ENCODE assay signal across 9 cellular contexts in the genomic region with DNA sequence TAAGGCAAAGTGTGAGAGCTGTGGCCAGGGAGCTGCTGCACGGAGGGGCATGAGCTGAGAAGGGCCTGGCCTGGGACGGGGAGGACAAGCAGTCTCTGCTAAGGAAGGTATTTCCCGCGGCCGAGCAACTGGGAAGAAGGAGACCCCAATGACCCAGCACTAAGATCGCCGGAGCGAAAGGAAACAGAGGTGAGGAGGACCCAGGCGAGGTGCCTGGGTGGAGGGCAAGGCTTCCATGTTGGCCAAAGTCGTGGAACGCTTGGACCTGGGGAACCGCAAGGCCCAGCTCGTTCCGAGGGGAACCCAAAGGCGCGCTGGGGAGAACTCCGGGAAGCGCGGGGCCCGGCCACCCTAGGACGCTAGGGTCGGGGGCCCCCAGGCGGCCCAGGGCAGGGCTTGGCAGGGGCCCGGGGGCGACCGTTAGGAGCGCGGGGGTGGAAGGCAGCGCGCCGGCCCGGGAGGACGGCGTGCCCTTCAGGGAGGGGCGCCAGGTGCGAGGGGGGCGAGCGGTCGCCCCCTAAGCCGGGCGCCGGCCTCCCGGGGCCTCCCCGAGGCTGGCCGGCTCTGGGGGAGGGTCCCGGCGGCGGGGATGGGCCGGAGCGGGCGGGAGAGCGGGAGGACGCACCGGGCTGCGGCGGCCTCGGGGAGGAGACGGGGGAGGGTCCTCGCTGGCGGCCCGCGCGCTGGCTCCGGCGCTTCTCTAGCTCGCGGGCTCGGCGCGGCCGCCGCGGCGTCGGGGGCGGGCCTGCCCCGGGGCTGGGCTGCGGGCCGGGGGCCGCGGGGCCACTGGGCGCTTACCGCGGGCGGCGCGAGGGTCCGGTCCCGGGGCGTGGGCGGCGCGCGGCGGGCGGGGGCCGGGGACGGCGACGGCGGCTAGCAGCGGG. TPM values are rescaled to one million over a fixed set of nuclear protein-coding genes. Genes with fewer than 3 reads are reported as not detected.
DNase-seq lines count a peak whose midpoint lies in the region; ATAC-seq and TF ChIP-seq lines count a peak whose summit lies in the region.
"Had no signal": no experiment of that assay in that cellular context is flagged by ENCODE, and none has a peak within 500 bp of the region (broad histone marks: within the 10 kb centered on the region; RNA-seq: fewer than 3 reads in every experiment).

No MANE protein-coding gene starts in this region.

- H3K27ac ChIP-seq in hepatocyte = peak overlapping the region; percentile 69
- H3K27ac ChIP-seq in smooth muscle cell (ENCODE audit: low read depth) = peak overlapping the region; percentile 28

- H4K20me1 ChIP-seq in hepatocyte (ENCODE audit: insufficient read depth, poor library complexity, severe bottlenecking) (peaks cover 49% of the 10 kb centered on the region), smooth muscle cell (ENCODE audit: low read depth) (peaks cover 51% of the 10 kb centered on the region)

- H3K9me2 ChIP-seq in hepatocyte (replicated peaks; ENCODE audit: insufficient read depth) = no peaks in the 10 kb centered on the region

- peaks cover 38% of the 10 kb centered on the region for H3K36me3 Mint-ChIP-seq in activated T-helper 17 cell treated with anti-CD3 and anti-CD28 coated beads, Interleukin-2, amount 50 U/mL, for 72 hours (ENCODE audit: low read depth)

- peak overlapping the region; percentile 84 for H3K9ac ChIP-seq in smooth muscle cell (ENCODE audit: low read depth)

- H3K9me3 Mint-ChIP-seq in activated T-helper 17 cell treated with anti-CD3 and anti-CD28 coated beads, Interleukin-2, amount 50 U/mL, for 72 hours = no peaks in the 10 kb centered on the region

- H3F3A ChIP-seq in smooth muscle cell (ENCODE audit: low read depth) = peaks cover 6% of the 10 kb centered on the region

- H3K4me3 ChIP-seq in hepatocyte (peak overlapping the region; percentile 94), smooth muscle cell (peak overlapping the region; percentile 97)

- peaks cover 23% of the 10 kb centered on the region for H3K4me1 Mint-ChIP-seq in activated T-helper 17 cell treated with anti-CD3 and anti-CD28 coated beads, Interleukin-2, amount 50 U/mL, for 72 hours

- H3K4me2 ChIP-seq in hepatocyte (peak overlapping the region; percentile 95), smooth muscle cell (peak overlapping the region; percentile 100)

- ATAC-seq in HG02885 (IDR thresholded peaks at IDR 0.05; ENCODE audit: poor library complexity, unreplicated experiment) (peak; percentile 21), GM21526 (IDR thresholded peaks at IDR 0.05; ENCODE audit: low FRiP score, unreplicated experiment) (no peak)
- peak; percentile 53 for ATAC-seq in activated T-helper 17 cell treated with anti-CD3 and anti-CD28 coated beads, Interleukin-2, amount 50 U/mL, for 72 hours (replicated peaks)

- H3K4me3 Mint-ChIP-seq in activated T-helper 17 cell treated with anti-CD3 and anti-CD28 coated beads, Interleukin-2, amount 50 U/mL, for 72 hours = peak overlapping the region; percentile 89

- H3K27ac Mint-ChIP-seq in activated T-helper 17 cell treated with anti-CD3 and anti-CD28 coated beads, Interleukin-2, amount 50 U/mL, for 72 hours = peak overlapping the region; percentile 89

- no peaks in the 10 kb centered on the region for H3K27me3 ChIP-seq in hepatocyte
- H3K27me3 ChIP-seq in smooth muscle cell (ENCODE audit: low read depth) = no peaks in the 10 kb centered on the region

- DNase-seq in NCI-H146 (lab: John Stamatoyannopoulos, UW) = peak; percentile 42
- DNase-seq in NCI-H146 treated with DMSO at 0.1 percent for 48 hours (lab: John Stamatoyannopoulos, UW; ENCODE audit: unreplicated experiment) = no peak
- peak; percentile 40 for DNase-seq in hepatocyte (ENCODE audit: low spot score)
- no peak for DNase-seq in smooth muscle cell (lab: John Stamatoyannopoulos, UW; ENCODE audit: unreplicated experiment)
- no peak for DNase-seq in NK-92 treated with Interleukin-12 subunit alpha and Interleukin-12 subunit beta, amount 100 ng/mL, for 24 hours (lab: John Stamatoyannopoulos, UW)

- H3K4me1 ChIP-seq in hepatocyte (ENCODE audit: insufficient read depth) (peaks cover 20% of the 10 kb centered on the region), smooth muscle cell (ENCODE audit: low read depth) (peaks cover 22% of the 10 kb centered on the region)

- no peaks in the 10 kb centered on the region for H3K36me3 ChIP-seq in hepatocyte (replicated peaks; ENCODE audit: insufficient read depth, low read depth)
- H3K36me3 ChIP-seq in smooth muscle cell (ENCODE audit: low read depth) = no peaks in the 10 kb centered on the region

- TF ChIP-seq CTCF in hepatocyte (IDR thresholded peaks at IDR 0.05; ENCODE audit: poor library complexity) = no peak
- no peak for TF ChIP-seq CTCF in smooth muscle cell (IDR thresholded peaks at IDR 0.05; ENCODE audit: borderline replicate concordance, insufficient read depth, poor library complexity, severe bottlenecking)

- H3K79me2 ChIP-seq in hepatocyte (peaks cover 51% of the 10 kb centered on the region), smooth muscle cell (ENCODE audit: low read depth) (peaks cover 50% of the 10 kb centered on the region)

- H3K9me3 ChIP-seq in hepatocyte (ENCODE audit: low read depth) = no peaks in the 10 kb centered on the region
- no peaks in the 10 kb centered on the region for H3K9me3 ChIP-seq in smooth muscle cell (replicated peaks; ENCODE audit: low read depth)

- WGBS in hepatocyte (ENCODE audit: low lambda C conversion rate, missing lambda C conversion rate) = 0% methylated on average over 32 of the region's 102 CpGs
- WGBS in smooth muscle cell (ENCODE audit: low lambda C conversion rate) = under 1% methylated on average over 15 of the region's 102 CpGs

- no peaks in the 10 kb centered on the region for H3K27me3 Mint-ChIP-seq in activated T-helper 17 cell treated with anti-CD3 and anti-CD28 coated beads, Interleukin-2, amount 50 U/mL, for 72 hours

- H2AFZ ChIP-seq in hepatocyte = no peak overlapping the region
- H2AFZ ChIP-seq in smooth muscle cell (ENCODE audit: low read depth) = no peak overlapping the region

RNA-seq across cellular contexts. Expression of gene GIGYF1, which starts 0.5 kb away (rescaled TPM):
- 10 to 100 TPM; 40.2 to 53.1 TPM for total RNA-seq in activated T-helper 17 cell treated with anti-CD3 and anti-CD28 coated beads, Interleukin-2, amount 50 U/mL, for 72 hours
- total RNA-seq in hepatocyte = 14.2 and 17.6 TPM in 2 replicates
- polyA plus RNA-seq in hepatocyte = 13.2 and 16.8 TPM in 2 replicates
- 10.7 and 13.1 TPM in 2 replicates for total RNA-seq in smooth muscle cell
- polyA plus RNA-seq in smooth muscle cell = 8.5 and 11.8 TPM in 2 replicates

RNA-seq across cellular contexts. Expression of gene POP7, which starts 12.4 kb away (rescaled TPM):
- 10 to 100 TPM; 29.6 to 68.9 TPM for total RNA-seq in activated T-helper 17 cell treated with anti-CD3 and anti-CD28 coated beads, Interleukin-2, amount 50 U/mL, for 72 hours
- 30.1 and 39.2 TPM in 2 replicates for total RNA-seq in hepatocyte
- polyA plus RNA-seq in hepatocyte = 48.7 and 59.2 TPM in 2 replicates
- total RNA-seq in smooth muscle cell = 19.5 and 19.6 TPM in 2 replicates
- polyA plus RNA-seq in smooth muscle cell = 58.7 and 62.3 TPM in 2 replicates

RNA-seq across cellular contexts. Expression of gene GNB2, which starts 20.0 kb away (rescaled TPM):
- 100 to 1,000 TPM; 181 to 271 TPM for total RNA-seq in activated T-helper 17 cell treated with anti-CD3 and anti-CD28 coated beads, Interleukin-2, amount 50 U/mL, for 72 hours
- total RNA-seq in hepatocyte (99.6 and 111 TPM in 2 replicates), smooth muscle cell (90.7 and 91.7 TPM in 2 replicates)
- polyA plus RNA-seq in hepatocyte (204 and 222 TPM in 2 replicates), smooth muscle cell (219 and 238 TPM in 2 replicates)

RNA-seq across cellular contexts. Expression of gene EPO, which starts 26.7 kb away (rescaled TPM):
- total RNA-seq in activated T-helper 17 cell treated with anti-CD3 and anti-CD28 coated beads, Interleukin-2, amount 50 U/mL, for 72 hours = not detected
- total RNA-seq in hepatocyte = 0.16 and 1.3 TPM in 2 replicates
- 0.11 TPM in 1 of 2 replicates, not detected in the other for polyA plus RNA-seq in hepatocyte
- total RNA-seq in smooth muscle cell = not detected in 2 replicates
- not detected in 2 replicates for polyA plus RNA-seq in smooth muscle cell
- total RNA-seq: dermis microvascular lymphatic vessel endothelial cell had no signal

RNA-seq across cellular contexts. Expression of gene ACTL6B, which starts 37.3 kb away (rescaled TPM):
- not detected for total RNA-seq in activated T-helper 17 cell treated with anti-CD3 and anti-CD28 coated beads, Interleukin-2, amount 50 U/mL, for 72 hours
- total RNA-seq in hepatocyte (not detected in 2 replicates), smooth muscle cell (not detected in 2 replicates)
- polyA plus RNA-seq in hepatocyte (not detected in 2 replicates), smooth muscle cell (not detected in 2 replicates)
- total RNA-seq: dermis microvascular lymphatic vessel endothelial cell had no signal

Comparison
In these comparisons a context has a peak if more than half of its experiments do, and no peak if none do; other contexts are left out.
1. DNase-seq: peak in NCI-H146 (single experiment) and hepatocyte (single experiment); none in NCI-H146 treated with DMSO at 0.1 percent for 48 hours (single experiment), smooth muscle cell (single experiment) and NK-92 treated with Interleukin-12 subunit alpha and Interleukin-12 subunit beta, amount 100 ng/mL, for 24 hours (single experiment).